14 cellular contexts compared by ENCODE assay signal in the genomic region with DNA sequence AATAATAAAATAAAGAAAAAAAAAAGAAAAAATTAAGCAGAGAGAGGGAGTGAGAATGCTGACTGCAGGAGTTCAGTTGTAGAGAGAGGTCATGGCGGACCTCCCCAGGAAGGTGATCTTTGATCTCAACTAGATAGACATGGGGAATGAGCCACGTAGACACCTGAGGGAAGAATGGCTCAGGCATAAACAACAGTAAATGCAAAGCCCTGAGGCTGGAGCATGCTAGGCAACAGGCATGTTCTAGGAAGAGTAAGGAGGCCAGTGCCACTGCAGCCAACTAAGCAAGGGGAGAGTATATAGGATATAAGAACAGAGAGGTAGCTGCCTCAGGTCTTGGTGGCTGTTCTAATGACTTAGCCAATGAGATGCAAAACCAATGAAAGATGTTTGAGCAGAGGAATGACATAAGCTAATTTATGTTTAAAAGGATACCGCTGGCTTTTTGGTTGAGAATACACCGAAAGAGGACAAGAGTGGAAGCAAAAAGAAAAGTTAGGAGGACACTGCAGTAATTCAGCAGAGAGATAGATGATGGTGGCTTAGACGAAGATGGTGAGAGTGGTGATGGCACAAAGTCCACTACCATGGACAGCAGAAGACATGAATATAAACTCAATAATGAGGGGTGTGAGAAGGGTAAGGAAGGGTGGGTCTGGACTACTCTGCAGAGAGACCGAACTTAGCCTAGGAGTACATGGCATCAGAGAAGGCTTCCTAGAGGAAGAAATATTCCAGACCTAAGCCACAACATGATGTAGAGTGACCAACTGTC.
"Had no signal": no experiment of that assay in that cellular context is flagged by ENCODE, and none has a peak within 500 bp of the region (broad histone marks: within the 10 kb centered on the region; RNA-seq: fewer than 3 reads in every experiment).

No MANE protein-coding gene starts in this region.

- H3K4me1 Mint-ChIP-seq: neural crest cell had no signal

- H3K9me3 Mint-ChIP-seq: endodermal cell; naive thymus-derived CD4-positive, alpha-beta T cell; neural crest cell had no signal

- H3K27ac Mint-ChIP-seq: endodermal cell; naive thymus-derived CD4-positive, alpha-beta T cell had no signal

- ATAC-seq: naive thymus-derived CD4-positive, alpha-beta T cell had no signal

- H3K36me3 Mint-ChIP-seq: naive thymus-derived CD4-positive, alpha-beta T cell had no signal

- H3K4me3 Mint-ChIP-seq: endodermal cell; naive thymus-derived CD4-positive, alpha-beta T cell; neural crest cell had no signal

- DNase-seq: colonic mucosa; effector CD4-positive, alpha-beta T cell; endodermal cell; heart left ventricle; hippocampal formation; mammary epithelial cell; naive thymus-derived CD4-positive, alpha-beta T cell; posterior cingulate gyrus; sigmoid colon; stimulated activated naive CD4-positive, alpha-beta T cell; stomach; substantia nigra; upper lobe of left lung had no signal
